In genomic region chr22:37564111-37564711, GRCh38 we compare ENCODE assay signal across 11 cellular contexts. TPM values are rescaled to one million over a fixed set of nuclear protein-coding genes. Genes with fewer than 3 reads are reported as not detected.
DNase-seq lines count a peak whose midpoint lies in the region; ATAC-seq, FAIRE-seq and TF ChIP-seq lines count a peak whose summit lies in the region.
"Had no signal": no experiment of that assay in that cellular context is flagged by ENCODE, and none has a peak within 500 bp of the region (broad histone marks: within the 10 kb centered on the region; RNA-seq: fewer than 3 reads in every experiment).

No MANE protein-coding gene starts in this region.

- no peaks in the 10 kb centered on the region for H3K9me3 ChIP-seq in body of pancreas
- no peaks in the 10 kb centered on the region for H3K9me3 ChIP-seq in keratinocyte (ENCODE audit: control insufficient read depth, low read depth, low read length)
- H3K9me3 ChIP-seq in smooth muscle cell (replicated peaks; ENCODE audit: low read depth): no peaks in the 10 kb centered on the region

- WGBS in body of pancreas, 2 donors: 19 to 21% methylated on average over 7 of the region's 7 CpGs
- 68% methylated on average over 7 of the region's 7 CpGs for WGBS in smooth muscle cell (ENCODE audit: low lambda C conversion rate)

- in situ Hi-C loops in GM13977 (cut with MboI; ENCODE audit: low pct_unique_long_range_greater_than_20kb, low sequenced_read_pairs, unreplicated experiment): no loop called here

- peak overlapping the region; percentile 10; the same call in 1 of the 2 replicates for H3K4me3 ChIP-seq in HFF-Myc (replicated peaks; ENCODE audit: low read depth, low read length)
- no peak overlapping the region for H3K4me3 ChIP-seq in body of pancreas
- peak overlapping the region in 2 of 3 experiments; percentile 24 to 40 for H3K4me3 ChIP-seq in keratinocyte (ENCODE audit: control insufficient read depth in 2 of 3, extremely low read depth in 1 of 3, insufficient read depth in 2 of 3, low read depth in 1 of 3, low read length in 3 of 3)
- no peak overlapping the region for H3K4me3 ChIP-seq in smooth muscle cell

- H3K4me2 ChIP-seq in keratinocyte (ENCODE audit: control insufficient read depth, extremely low read depth, insufficient read depth, low read depth, low read length): peak overlapping the region; percentile 92
- peak overlapping the region; percentile 95 for H3K4me2 ChIP-seq in smooth muscle cell

- TF ChIP-seq CTCF in HFF-Myc (IDR thresholded peaks at IDR 0.05; ENCODE audit: low read depth, low read length, missing control alignments): no peak
- TF ChIP-seq CTCF in body of pancreas (IDR thresholded peaks at IDR 0.05): no peak
- peak in 1 of 3 experiments; percentile 17 for TF ChIP-seq CTCF in keratinocyte (optimal IDR thresholded peaks at IDR 0.05 in 1 of 3, IDR thresholded peaks at IDR 0.05 in 1 of 3, conservative IDR thresholded peaks at IDR 0.05 in 1 of 3; ENCODE audit: extremely low read depth in 1 of 3, insufficient read depth in 2 of 3, low read length in 3 of 3)
- no peak for TF ChIP-seq CTCF in smooth muscle cell (IDR thresholded peaks at IDR 0.05; ENCODE audit: borderline replicate concordance, insufficient read depth, poor library complexity, severe bottlenecking)
- TF ChIP-seq CTCF in GM13977 (IDR thresholded peaks at IDR 0.05; ENCODE audit: extremely low read depth, insufficient read depth, missing control alignments): no peak
- no peak for TF ChIP-seq CTCF in GM20000 (IDR thresholded peaks at IDR 0.05; ENCODE audit: extremely low read depth, missing control alignments)

- dilution Hi-C loops in keratinocyte (cut with MboI; ENCODE audit: extremely low pct_ligation_motif_present, low sequenced_read_pairs): no loop called here

- no peak for TF ChIP-seq POLR2A in body of pancreas (IDR thresholded peaks at IDR 0.05)

- intact Hi-C loops in body of pancreas (cut with DNase I): no loop called here

- FAIRE-seq in keratinocyte (lab: Jason Lieb, UNC): peak; percentile 36

- H4K20me1 ChIP-seq in keratinocyte (ENCODE audit: control insufficient read depth, extremely low read depth, insufficient read depth, low read length) (peaks cover 52% of the 10 kb centered on the region), smooth muscle cell (ENCODE audit: low read depth) (peaks cover 79% of the 10 kb centered on the region)

- DNase-seq in HFF-Myc (ENCODE audit: extremely low read depth, low read depth) (no peak), body of pancreas (peak in 1 of 4 donors; percentile 51), keratinocyte (ENCODE audit: low read depth, low spot score) (no peak), smooth muscle cell (lab: John Stamatoyannopoulos, UW; ENCODE audit: unreplicated experiment) (no peak), GM13977 (ENCODE audit: low spot score) (no peak), NCI-H1105 treated with DMSO at 0.1 percent for 48 hours (lab: John Stamatoyannopoulos, UW) (no peak), NCI-H510A (lab: John Stamatoyannopoulos, UW) (no peak), GM20000 (ENCODE audit: low spot score) (no peak)
- DNase-seq: effector memory CD4-positive, alpha-beta T cell had no signal

- no peaks in the 10 kb centered on the region for H3K27me3 ChIP-seq in body of pancreas
- no peaks in the 10 kb centered on the region for H3K27me3 ChIP-seq in keratinocyte (ENCODE audit: control insufficient read depth, extremely low read depth, insufficient read depth, low read length)
- H3K27me3 ChIP-seq in smooth muscle cell (ENCODE audit: low read depth): no peaks in the 10 kb centered on the region

- no peak overlapping the region for H2AFZ ChIP-seq in keratinocyte (ENCODE audit: control insufficient read depth, low read length)
- H2AFZ ChIP-seq in smooth muscle cell (ENCODE audit: low read depth): no peak overlapping the region

- H3K27ac ChIP-seq in body of pancreas: peak overlapping the region; percentile 96 to 100 (median 99)
- peak overlapping the region; percentile 85 for H3K27ac ChIP-seq in keratinocyte (ENCODE audit: control insufficient read depth, insufficient read depth, low read length)
- H3K27ac ChIP-seq in smooth muscle cell (ENCODE audit: low read depth): peak overlapping the region; percentile 90

- H3K79me2 ChIP-seq in keratinocyte (ENCODE audit: control insufficient read depth, insufficient read depth, low read length) (peaks cover 55% of the 10 kb centered on the region), smooth muscle cell (ENCODE audit: low read depth) (peaks cover 80% of the 10 kb centered on the region)

- H3K9me1 ChIP-seq in keratinocyte (ENCODE audit: control insufficient read depth, extremely low read depth, insufficient read depth, low read length): peaks cover 11% of the 10 kb centered on the region

- peaks cover 29% of the 10 kb centered on the region for H3F3A ChIP-seq in smooth muscle cell (ENCODE audit: low read depth)

- H3K4me1 ChIP-seq in body of pancreas: peaks cover 82% of the 10 kb centered on the region
- peaks cover 65% of the 10 kb centered on the region for H3K4me1 ChIP-seq in keratinocyte (ENCODE audit: control insufficient read depth, extremely low read depth, insufficient read depth, low read length)
- H3K4me1 ChIP-seq in smooth muscle cell (ENCODE audit: low read depth): peaks cover 23% of the 10 kb centered on the region

- H3K36me3 ChIP-seq in body of pancreas (replicated peaks in 1 of 2; ENCODE audit: insufficient read depth in 1 of 2, low read depth in 2 of 2) (peaks cover 0 to 10% of the 10 kb centered on the region in 2 donors), keratinocyte (ENCODE audit: control insufficient read depth in 2 of 2, extremely low read depth in 1 of 2, insufficient read depth in 2 of 2, low read length in 2 of 2) (peaks cover 21 to 48% of the 10 kb centered on the region in 2 experiments), smooth muscle cell (ENCODE audit: low read depth) (no peaks in the 10 kb centered on the region)

- ATAC-seq in body of pancreas: no peak

- peak overlapping the region; percentile 96 for H3K9ac ChIP-seq in keratinocyte (ENCODE audit: control insufficient read depth, extremely low read depth, insufficient read depth, low read length)
- peak overlapping the region; percentile 32 for H3K9ac ChIP-seq in smooth muscle cell (ENCODE audit: low read depth)

RNA-seq across cellular contexts. Expression of gene CDC42EP1, which starts 3.9 kb away (rescaled TPM):
- total RNA-seq in body of pancreas (10 to 100 TPM; 73.2 to 84.7 TPM), smooth muscle cell (14.0 and 19.1 TPM in 2 replicates)
- polyA plus RNA-seq in keratinocyte (10.5 to 18.4 TPM (median 13.5 TPM) in 3 replicates), smooth muscle cell (89.6 and 94.9 TPM in 2 replicates)
- polyA plus RNA-seq in keratinocyte (2011; ENCODE audit: low read depth): 6.4 TPM
- 11.7 and 31.5 TPM in 2 replicates for polyA plus RNA-seq in keratinocyte (2011; cell fraction: cytosol; rRNA removed)
- polyA plus RNA-seq in keratinocyte (2011; cell fraction: nucleus; rRNA removed): 16.0 and 26.2 TPM in 2 replicates
- 41.6 and 60.2 TPM in 2 replicates for polyA plus RNA-seq in keratinocyte (2012; ENCODE audit: low replicate concordance)
- polyA minus RNA-seq in keratinocyte: 7.8 to 54.4 TPM (median 10.1 TPM) in 3 replicates
- 45.7 TPM for polyA minus RNA-seq in keratinocyte (2011; cell fraction: cytosol; rRNA and poly(A)+ RNA removed)
- polyA minus RNA-seq in keratinocyte (2011; cell fraction: nucleus; rRNA and poly(A)+ RNA removed): 16.0 and 17.5 TPM in 2 replicates

RNA-seq across cellular contexts. Expression of gene LGALS2, which starts 15.7 kb away (rescaled TPM):
- total RNA-seq in body of pancreas (10 to 100 TPM; 19.2 to 68.9 TPM), smooth muscle cell (not detected in 2 replicates)
- polyA plus RNA-seq in keratinocyte (not detected in 3 replicates), smooth muscle cell (0.48 and 1.1 TPM in 2 replicates)
- polyA plus RNA-seq in keratinocyte (2011; ENCODE audit: low read depth): not detected
- polyA plus RNA-seq in keratinocyte (2011; cell fraction: cytosol; rRNA removed): not detected in 2 replicates
- polyA plus RNA-seq in keratinocyte (2011; cell fraction: nucleus; rRNA removed): not detected in 2 replicates
- not detected in 2 replicates for polyA plus RNA-seq in keratinocyte (2012; ENCODE audit: low replicate concordance)
- polyA minus RNA-seq in keratinocyte: not detected in 3 replicates
- not detected for polyA minus RNA-seq in keratinocyte (2011; cell fraction: cytosol; rRNA and poly(A)+ RNA removed)
- not detected in 2 replicates for polyA minus RNA-seq in keratinocyte (2011; cell fraction: nucleus; rRNA and poly(A)+ RNA removed)
- total RNA-seq: Daoy had no signal
- polyA plus RNA-seq: neural cell had no signal

RNA-seq across cellular contexts. Expression of gene GGA1, which starts 44.4 kb away (rescaled TPM):
- total RNA-seq in body of pancreas: 10 to 100 TPM; 38.4 to 42.5 TPM
- 29.2 to 36.4 TPM (median 32.5 TPM) in 3 replicates for polyA plus RNA-seq in keratinocyte
- polyA plus RNA-seq in keratinocyte (2011; ENCODE audit: low read depth): 25.0 TPM
- polyA plus RNA-seq in keratinocyte (2011; cell fraction: cytosol; rRNA removed): 22.9 and 26.0 TPM in 2 replicates
- polyA plus RNA-seq in keratinocyte (2011; cell fraction: nucleus; rRNA removed): 104 and 125 TPM in 2 replicates
- polyA plus RNA-seq in keratinocyte (2012; ENCODE audit: low replicate concordance): 28.2 and 30.6 TPM in 2 replicates
- polyA minus RNA-seq in keratinocyte: 25.9 to 31.7 TPM (median 27.1 TPM) in 3 replicates
- 25.9 TPM for polyA minus RNA-seq in keratinocyte (2011; cell fraction: cytosol; rRNA and poly(A)+ RNA removed)
- polyA minus RNA-seq in keratinocyte (2011; cell fraction: nucleus; rRNA and poly(A)+ RNA removed): 30.6 and 40.9 TPM in 2 replicates
- total RNA-seq in smooth muscle cell: 15.6 and 27.3 TPM in 2 replicates
- 44.0 and 59.6 TPM in 2 replicates for polyA plus RNA-seq in smooth muscle cell

RNA-seq across cellular contexts. Expression of gene CARD10, which starts 45.0 kb away (rescaled TPM):
- total RNA-seq in body of pancreas: 10 to 100 TPM; 17.4 to 28.7 TPM
- 32.2 to 50.8 TPM (median 40.1 TPM) in 3 replicates for polyA plus RNA-seq in keratinocyte
- 13.2 TPM for polyA plus RNA-seq in keratinocyte (2011; ENCODE audit: low read depth)
- polyA plus RNA-seq in keratinocyte (2011; cell fraction: cytosol; rRNA removed): 26.8 and 49.6 TPM in 2 replicates
- polyA plus RNA-seq in keratinocyte (2011; cell fraction: nucleus; rRNA removed): 58.9 and 89.7 TPM in 2 replicates
- 22.8 and 71.2 TPM in 2 replicates for polyA plus RNA-seq in keratinocyte (2012; ENCODE audit: low replicate concordance)
- 59.5 to 125 TPM (median 69.7 TPM) in 3 replicates for polyA minus RNA-seq in keratinocyte
- polyA minus RNA-seq in keratinocyte (2011; cell fraction: cytosol; rRNA and poly(A)+ RNA removed): 127 TPM
- 55.1 and 62.4 TPM in 2 replicates for polyA minus RNA-seq in keratinocyte (2011; cell fraction: nucleus; rRNA and poly(A)+ RNA removed)
- total RNA-seq in smooth muscle cell: 3.7 and 6.0 TPM in 2 replicates
- 2.3 and 5.4 TPM in 2 replicates for polyA plus RNA-seq in smooth muscle cell

Comparison
In these comparisons a context has a peak if more than half of its experiments do, and no peak if none do; other contexts are left out.
1. H3K4me3 ChIP-seq: peak in HFF-Myc (single experiment) and keratinocyte (2 of 3); none in body of pancreas (0 of 2) and smooth muscle cell (single experiment).
2. RNA of gene LGALS2, which starts 15.7 kb away (total RNA-seq): 19.2 to 68.9 TPM in body of pancreas; not detected in smooth muscle cell; every median in the first group is over 10 times any median in the second.
3. Peak in every context shown above with its lines, with median percentiles within 50 percentile points of each other: H3K27ac ChIP-seq.